23 cellular contexts compared by ENCODE assay signal in the genomic region with DNA sequence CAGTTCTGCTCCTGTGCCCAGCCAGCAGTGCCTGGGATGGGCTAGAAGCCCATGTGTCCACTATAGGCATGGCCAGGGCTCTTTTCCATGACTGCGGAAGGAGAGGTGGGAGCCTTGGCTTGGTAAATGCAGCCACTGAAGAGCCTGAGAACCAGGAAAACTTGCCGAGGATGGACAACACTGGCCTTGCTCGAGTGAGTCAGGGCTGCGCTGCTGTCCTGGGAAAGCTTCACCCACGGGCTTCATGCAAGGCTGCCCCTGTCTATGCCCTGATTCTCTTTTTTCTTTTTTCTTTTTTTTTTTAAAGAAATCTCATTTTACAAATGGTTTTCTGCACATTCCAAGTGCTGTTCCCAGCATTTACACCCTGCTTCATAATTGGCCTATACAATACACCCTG.
A peak's percentile ranks its signal among the peaks of the same experiment; 100 is the strongest.
DNase-seq lines count a peak whose midpoint lies in the region; ATAC-seq, FAIRE-seq and TF ChIP-seq lines count a peak whose summit lies in the region.
"Had no signal": no experiment of that assay in that cellular context is flagged by ENCODE, and none has a peak within 500 bp of the region (broad histone marks: within the 10 kb centered on the region; RNA-seq: fewer than 3 reads in every experiment).

No MANE protein-coding gene starts in this region.

- H3K9ac ChIP-seq in H1 (replicated peaks in 1 of 4; ENCODE audit: extremely low read depth in 1 of 4, low read depth in 3 of 4, low read length in 3 of 4) = no peak overlapping the region
- no peak overlapping the region for H3K9ac ChIP-seq in trophoblast cell (ENCODE audit: low read length)
- H3K9ac ChIP-seq: BLaER1 treated with 17β-estradiol and CSF1 and Interleukin-3, amounts not matched to agents 10 nM and 100 nM had no signal

- H2BK15ac ChIP-seq in H1 (ENCODE audit: low read length) = peak overlapping the region; percentile 53; the same call in 1 of the 2 replicates

- H3K9me3 Mint-ChIP-seq in activated naive CD8-positive, alpha-beta T cell treated with anti-CD3 and anti-CD28 coated beads for 36 hours = no peaks in the 10 kb centered on the region
- H3K9me3 Mint-ChIP-seq: CD4-positive, alpha-beta T cell; CD8-positive, alpha-beta T cell had no signal

- WGBS in adrenal gland, 4 donors = 30 to 59% (median 51%) methylated on average over 5 of the region's 5 CpGs
- 87% methylated on average over 5 of the region's 5 CpGs; no CpG with 5 or more reads in 1 of the 2 experiments for WGBS in H1 (ENCODE audit: extremely low coverage in 1 of 2, insufficient coverage in 1 of 2, insufficient read length in 1 of 2, insufficient replicate concordance in 2 of 2, low coverage in 1 of 2, low lambda C conversion rate in 2 of 2, missing lambda C conversion rate in 1 of 2), 2 experiments
- WGBS in trophoblast cell (ENCODE audit: extremely low coverage, insufficient coverage, insufficient read length) = no CpG with 5 or more reads among the region's 5 CpGs
- 90 to 95% (median 90%) methylated on average over 5 of the region's 5 CpGs for WGBS in small intestine, 3 donors

- H3K4me3 ChIP-seq in adrenal gland (no peak overlapping the region), H1 (ENCODE audit: extremely low read depth in 1 of 4, insufficient read depth in 2 of 4, low read depth in 3 of 4, low read length in 4 of 4) (no peak overlapping the region), trophoblast cell (ENCODE audit: low read depth, low read length) (peak overlapping the region; percentile 8), small intestine (ENCODE audit: low read depth in 1 of 2, low read length in 2 of 2) (no peak overlapping the region)
- H3K4me3 ChIP-seq: A549; BLaER1 treated with 17β-estradiol and CSF1 and Interleukin-3, amounts not matched to agents 10 nM and 100 nM had no signal

- no peak for TF ChIP-seq EP300 in H1 (IDR thresholded peaks at IDR 0.05; ENCODE audit: borderline replicate concordance in 1 of 2, low read depth in 2 of 2, low read length in 2 of 2)

- H3K23ac ChIP-seq in H1 (ENCODE audit: insufficient read length) (no peak overlapping the region), trophoblast cell (ENCODE audit: low read length) (peak overlapping the region; percentile 5)

- H3K36me3 ChIP-seq in adrenal gland (replicated peaks in 1 of 2) (no peaks in the 10 kb centered on the region), H1 (ENCODE audit: control insufficient read depth in 2 of 4, insufficient read depth in 4 of 4, low read length in 3 of 4) (no peaks in the 10 kb centered on the region), trophoblast cell (ENCODE audit: control insufficient read depth in 1 of 2, insufficient read depth in 2 of 2, low read length in 2 of 2) (no peaks in the 10 kb centered on the region), small intestine (ENCODE audit: control insufficient read depth in 2 of 2, insufficient read depth in 2 of 2, low read length in 2 of 2) (no peaks in the 10 kb centered on the region)
- H3K36me3 ChIP-seq: BLaER1 treated with 17β-estradiol and CSF1 and Interleukin-3, amounts not matched to agents 10 nM and 100 nM had no signal

- no peaks in the 10 kb centered on the region for H3K4me1 ChIP-seq in adrenal gland (replicated peaks in 1 of 2)
- no peaks in the 10 kb centered on the region; a peak in 1 of 7 replicates for H3K4me1 ChIP-seq in H1 (replicated peaks in 1 of 4; ENCODE audit: control insufficient read depth in 3 of 4, insufficient read depth in 4 of 4, low read length in 3 of 4)
- no peaks in the 10 kb centered on the region for H3K4me1 ChIP-seq in trophoblast cell (ENCODE audit: control insufficient read depth in 1 of 2, insufficient read depth in 2 of 2, low read length in 2 of 2)
- no peaks in the 10 kb centered on the region for H3K4me1 ChIP-seq in small intestine (ENCODE audit: control insufficient read depth in 2 of 2, insufficient read depth in 1 of 2, low read depth in 1 of 2, low read length in 1 of 2)
- H3K4me1 ChIP-seq: A549, Caco-2 had no signal

- no peak for ATAC-seq in GM21515 (IDR thresholded peaks at IDR 0.05; ENCODE audit: unreplicated experiment)
- ATAC-seq: CD8-positive, alpha-beta T cell had no signal

- DNase-seq in adrenal gland (peak in 5 of 7 donors; percentile 40 to 62 (median 52)), H1 (ENCODE audit: low read depth in 1 of 2, low spot score in 2 of 2) (no peak), kidney glomerular epithelial cell (lab: John Stamatoyannopoulos, UW) (peak; percentile 55), trophoblast cell (no peak), small intestine (no peak)
- no peak for DNase-seq in activated naive CD8-positive, alpha-beta T cell treated with anti-CD3 and anti-CD28 coated beads for 36 hours
- DNase-seq: AML-193; Caco-2; Calu3; CD4-positive, alpha-beta T cell; CD8-positive, alpha-beta T cell; DMS79 treated with DMSO at 0.1 percent for 48 hours; GF-D8 had no signal

- peak overlapping the region; percentile 65 for H4K91ac ChIP-seq in H1 (replicated peaks; ENCODE audit: insufficient read length, low read length)
- no peak overlapping the region for H4K91ac ChIP-seq in trophoblast cell (ENCODE audit: low read depth, low read length)

- H2BK12ac ChIP-seq in H1 (ENCODE audit: low read depth, low read length) = peak overlapping the region; percentile 68; the same call in 1 of the 2 replicates
- no peak overlapping the region for H2BK12ac ChIP-seq in trophoblast cell (ENCODE audit: low read length)

- TF ChIP-seq POLR2A in adrenal gland (IDR thresholded peaks at IDR 0.05) (no peak), H1 (IDR thresholded peaks at IDR 0.05; ENCODE audit: control extremely low read depth in 1 of 2, low read depth in 2 of 2, low read length in 2 of 2) (no peak)

- peaks cover 5% of the 10 kb centered on the region for H3K27me3 Mint-ChIP-seq in activated naive CD8-positive, alpha-beta T cell treated with anti-CD3 and anti-CD28 coated beads for 36 hours
- H3K27me3 Mint-ChIP-seq: B cell had no signal

- H2BK5ac ChIP-seq in H1 (ENCODE audit: low read depth, low read length) (no peak overlapping the region), trophoblast cell (ENCODE audit: low read depth, low read length, poor library complexity) (no peak overlapping the region)

- no peaks in the 10 kb centered on the region for H3K36me3 Mint-ChIP-seq in activated naive CD8-positive, alpha-beta T cell treated with anti-CD3 and anti-CD28 coated beads for 36 hours
- H3K36me3 Mint-ChIP-seq: CD8-positive, alpha-beta T cell had no signal

- H4K5ac ChIP-seq in H1 (ENCODE audit: insufficient read length, low read depth, low read length) = no peak overlapping the region

- H2BK120ac ChIP-seq in H1 (replicated peaks; ENCODE audit: low read depth, low read length) (peak overlapping the region; percentile 33), trophoblast cell (ENCODE audit: insufficient read depth, low read length, poor library complexity) (no peak overlapping the region)

- CTCF ChIA-PET in H1 (lab: Charles Lee; ENCODE audit: partially characterized antibody) = interaction anchor here (0.9 to 1.7 kb wide), 3 partner anchors 43 to 101 kb away, joined by 3 to 6 read pairs (median 3); no protein-coding TSS in a partner anchor

- H3K79me1 ChIP-seq in H1 (ENCODE audit: low read depth, low read length) (peaks cover 2% of the 10 kb centered on the region; the same call in 1 of the 2 replicates), trophoblast cell (ENCODE audit: low read length) (no peaks in the 10 kb centered on the region)

- TF ChIP-seq CTCF in adrenal gland (IDR thresholded peaks at IDR 0.05) (no peak), H1 (IDR thresholded peaks at IDR 0.05; ENCODE audit: control extremely low read depth in 1 of 3, insufficient read depth in 1 of 3, low read depth in 1 of 3, low read length in 3 of 3) (no peak)

- H3K23me2 ChIP-seq in H1 (ENCODE audit: low read depth, low read length) = peaks cover 10% of the 10 kb centered on the region; the same call in 1 of the 2 replicates

- no peak overlapping the region for H4K8ac ChIP-seq in H1 (ENCODE audit: extremely low read depth, insufficient read depth, low read length)
- H4K8ac ChIP-seq in trophoblast cell (ENCODE audit: low read depth, low read length) = no peak overlapping the region

- no peak overlapping the region for H3K4me2 ChIP-seq in H1 (ENCODE audit: insufficient read depth in 1 of 2, low read depth in 2 of 2, low read length in 2 of 2)
- H3K4me2 ChIP-seq in trophoblast cell (ENCODE audit: low read length) = no peak overlapping the region
- H3K4me2 ChIP-seq: A549; BLaER1 treated with 17β-estradiol and CSF1 and Interleukin-3, amounts not matched to agents 10 nM and 100 nM had no signal

- H2AK5ac ChIP-seq in H1 (ENCODE audit: low read depth, low read length) (no peak overlapping the region), trophoblast cell (ENCODE audit: low read length) (no peak overlapping the region)

- no peaks in the 10 kb centered on the region for H3K27me3 ChIP-seq in adrenal gland
- H3K27me3 ChIP-seq in H1 (replicated peaks in 1 of 4; ENCODE audit: control insufficient read depth in 3 of 4, extremely low read depth in 1 of 4, insufficient read depth in 3 of 4, low read length in 3 of 4) = no peaks in the 10 kb centered on the region
- H3K27me3 ChIP-seq in trophoblast cell (ENCODE audit: insufficient read depth, low read length) = no peaks in the 10 kb centered on the region
- peaks cover 0 to 2% of the 10 kb centered on the region in 2 donors for H3K27me3 ChIP-seq in small intestine (ENCODE audit: control insufficient read depth in 2 of 2, insufficient read depth in 2 of 2, low read length in 2 of 2)

- H3K18ac ChIP-seq in H1 (ENCODE audit: extremely low read depth, low read length) (peak overlapping the region; percentile 19; the same call in 1 of the 2 replicates), trophoblast cell (ENCODE audit: low read length) (no peak overlapping the region)

- no peak overlapping the region for H4K12ac ChIP-seq in trophoblast cell (ENCODE audit: low read depth, low read length)

- no peak for FAIRE-seq in H1 (lab: Jason Lieb, UNC)
- FAIRE-seq in small intestine (lab: Jason Lieb, UNC) = no peak
- FAIRE-seq: A549, D721Med, G401.6, GM12891, GM19239 had no signal

- H3K4ac ChIP-seq in H1 (replicated peaks; ENCODE audit: insufficient read length, low read depth, low read length) (no peak overlapping the region), trophoblast cell (ENCODE audit: low read depth, low read length) (no peak overlapping the region)

- H2AFZ ChIP-seq in H1 (ENCODE audit: low read length) = no peak overlapping the region
- no peak overlapping the region for H2AFZ ChIP-seq in trophoblast cell (ENCODE audit: insufficient read depth, low read length, poor library complexity)

- peaks cover 0 to 7% of the 10 kb centered on the region in 2 experiments for H4K20me1 ChIP-seq in H1 (replicated peaks in 1 of 2; ENCODE audit: control insufficient read depth in 1 of 2, insufficient read depth in 2 of 2, low read length in 2 of 2)
- H4K20me1 ChIP-seq: BLaER1 treated with 17β-estradiol and CSF1 and Interleukin-3, amounts not matched to agents 10 nM and 100 nM had no signal

- H3K27ac Mint-ChIP-seq in activated naive CD8-positive, alpha-beta T cell treated with anti-CD3 and anti-CD28 coated beads for 36 hours = no peak overlapping the region
- H3K27ac Mint-ChIP-seq: B cell; CD4-positive, alpha-beta T cell; CD8-positive, alpha-beta T cell had no signal

- H3K9me3 ChIP-seq in adrenal gland (replicated peaks in 1 of 3) = no peaks in the 10 kb centered on the region
- H3K9me3 ChIP-seq in H1 (ENCODE audit: insufficient read depth in 2 of 2, low read depth in 1 of 2, low read length in 1 of 2) = no peaks in the 10 kb centered on the region; a peak in 1 of 4 replicates
- peaks cover 12% of the 10 kb centered on the region for H3K9me3 ChIP-seq in trophoblast cell (ENCODE audit: insufficient read depth, low read depth, low read length)
- no peaks in the 10 kb centered on the region for H3K9me3 ChIP-seq in small intestine (ENCODE audit: control insufficient read depth, low read depth)
- H3K9me3 ChIP-seq: A549, Caco-2 had no signal

- H3K27ac ChIP-seq in adrenal gland = no peak overlapping the region
- H3K27ac ChIP-seq in H1 (ENCODE audit: low read depth, low read length) = no peak overlapping the region
- H3K27ac ChIP-seq in trophoblast cell (ENCODE audit: low read depth, low read length) = no peak overlapping the region
- no peak overlapping the region for H3K27ac ChIP-seq in small intestine (ENCODE audit: low read depth in 1 of 2, low read length in 1 of 2)
- H3K27ac ChIP-seq: 22Rv1; A549; BLaER1 treated with 17β-estradiol and CSF1 and Interleukin-3, amounts not matched to agents 10 nM and 100 nM; C4-2B had no signal

- H3K79me2 ChIP-seq in H1 (ENCODE audit: control insufficient read depth in 1 of 2, insufficient read depth in 2 of 2, low read length in 2 of 2) (no peaks in the 10 kb centered on the region), trophoblast cell (ENCODE audit: control insufficient read depth, insufficient read depth, low read length, poor library complexity) (no peaks in the 10 kb centered on the region)

- H3K14ac ChIP-seq in H1 (ENCODE audit: insufficient read length) (no peak overlapping the region), trophoblast cell (ENCODE audit: low read length) (no peak overlapping the region)

- no peak overlapping the region for H3K4me3 Mint-ChIP-seq in activated naive CD8-positive, alpha-beta T cell treated with anti-CD3 and anti-CD28 coated beads for 36 hours
- H3K4me3 Mint-ChIP-seq: B cell; CD4-positive, alpha-beta T cell; CD8-positive, alpha-beta T cell had no signal

- no peak overlapping the region for H3K56ac ChIP-seq in H1 (replicated peaks; ENCODE audit: insufficient read length, low read depth, low read length)

- TF ChIP-seq RAD21 in H1 (IDR thresholded peaks at IDR 0.05 in 1 of 2, conservative IDR thresholded peaks at IDR 0.05 in 1 of 2; ENCODE audit: low read depth in 2 of 2, low read length in 2 of 2) = no peak

- no peak overlapping the region for H2BK20ac ChIP-seq in H1 (ENCODE audit: low read length)

- peaks cover 3% of the 10 kb centered on the region for H3K4me1 Mint-ChIP-seq in activated naive CD8-positive, alpha-beta T cell treated with anti-CD3 and anti-CD28 coated beads for 36 hours
- H3K4me1 Mint-ChIP-seq: B cell had no signal

- POLR2A ChIA-PET in H1 (lab: Charles Lee; ENCODE audit: partially characterized antibody) = interaction anchor here (1.6 kb wide), 1 partner anchor 14 kb away, joined by 3 read pairs; no protein-coding TSS in a partner anchor

- intact Hi-C loops in adrenal gland (cut with DNase I) = no loop called here

Comparison
In these comparisons a context has a peak if more than half of its experiments do, and no peak if none do; other contexts are left out.
1. DNase-seq: peak in adrenal gland (5 of 7) and kidney glomerular epithelial cell (single experiment); none in H1 (0 of 2), trophoblast cell (0 of 2), small intestine (single experiment) and activated naive CD8-positive, alpha-beta T cell treated with anti-CD3 and anti-CD28 coated beads for 36 hours (single experiment).